8 cellular contexts compared by ENCODE assay signal in genomic region chr7:2399848-2400587, GRCh38. TPM values are rescaled to one million over a fixed set of nuclear protein-coding genes. Genes with fewer than 3 reads are reported as not detected.
DNase-seq lines count a peak whose midpoint lies in the region; ATAC-seq and TF ChIP-seq lines count a peak whose summit lies in the region.

No MANE protein-coding gene starts in this region.

- H3K27ac Mint-ChIP-seq in activated naive CD4-positive, alpha-beta T cell treated with anti-CD3 and anti-CD28 coated beads, Interleukin-2, amount 50 U/mL, for 24 hours = peak overlapping the region; percentile 70

- H3K27me3 Mint-ChIP-seq in activated naive CD4-positive, alpha-beta T cell treated with anti-CD3 and anti-CD28 coated beads, Interleukin-2, amount 50 U/mL, for 24 hours = no peaks in the 10 kb centered on the region

- intact Hi-C loops in ascending aorta (cut with DNase I) (loop anchor here (5.0 kb wide), 2 partner anchors 157 to 232 kb away; partner anchors contain the start of genes BRAT1, IQCE and TTYH3), sciatic nerve (cut with DNase I) (no loop called here)

- H3K9me3 ChIP-seq in ascending aorta = no peaks in the 10 kb centered on the region

- no peaks in the 10 kb centered on the region for H3K9me3 Mint-ChIP-seq in activated naive CD4-positive, alpha-beta T cell treated with anti-CD3 and anti-CD28 coated beads, Interleukin-2, amount 50 U/mL, for 24 hours

- H3K4me3 ChIP-seq in ascending aorta = no peak overlapping the region

- H3K27me3 ChIP-seq in ascending aorta = no peaks in the 10 kb centered on the region

- H3K36me3 ChIP-seq in ascending aorta = no peaks in the 10 kb centered on the region

- peak overlapping the region; percentile 79 to 82 for H3K27ac ChIP-seq in ascending aorta

- no peak for DNase-seq in activated naive CD4-positive, alpha-beta T cell treated with Interleukin-2 at 50 U/mL for 16 hours
- DNase-seq in NCI-H226 = peak; percentile 99
- DNase-seq in ascending aorta (ENCODE audit: low spot score in 2 of 2) = peak; percentile 30 to 91
- DNase-seq in hepatic stellate cell (ENCODE audit: low spot score) = peak; percentile 94
- peak; percentile 88 for DNase-seq in sciatic nerve (ENCODE audit: low spot score)
- no peak for DNase-seq in NCI-H748 (lab: John Stamatoyannopoulos, UW; ENCODE audit: unreplicated experiment)

- peaks cover 27% of the 10 kb centered on the region for H3K4me1 Mint-ChIP-seq in activated naive CD4-positive, alpha-beta T cell treated with anti-CD3 and anti-CD28 coated beads, Interleukin-2, amount 50 U/mL, for 24 hours

- H3K4me3 Mint-ChIP-seq in activated naive CD4-positive, alpha-beta T cell treated with anti-CD3 and anti-CD28 coated beads, Interleukin-2, amount 50 U/mL, for 24 hours = no peak overlapping the region

- no peaks in the 10 kb centered on the region for H3K36me3 Mint-ChIP-seq in activated naive CD4-positive, alpha-beta T cell treated with anti-CD3 and anti-CD28 coated beads, Interleukin-2, amount 50 U/mL, for 24 hours

- peaks cover 10 to 20% of the 10 kb centered on the region in 2 donors for H3K4me1 ChIP-seq in ascending aorta

- ATAC-seq in sciatic nerve (peak; percentile 29), GM19463 (IDR thresholded peaks at IDR 0.05; ENCODE audit: unreplicated experiment) (no peak)

- TF ChIP-seq CTCF in ascending aorta (IDR thresholded peaks at IDR 0.05) = no peak

RNA-seq across cellular contexts. Expression of gene CHST12, which starts 3.4 kb away (rescaled TPM):
- total RNA-seq in ascending aorta = 79.4 TPM
- total RNA-seq in sciatic nerve = 30.7 TPM

RNA-seq across cellular contexts. Expression of gene EIF3B, which starts 45.4 kb away (rescaled TPM):
- total RNA-seq in ascending aorta (84.9 TPM), sciatic nerve (93.6 TPM)

Comparison
In these comparisons a context has a peak if more than half of its experiments do, and no peak if none do; other contexts are left out.
1. DNase-seq: peak in NCI-H226 (single experiment), ascending aorta (2 of 2), hepatic stellate cell (single experiment) and sciatic nerve (single experiment); none in activated naive CD4-positive, alpha-beta T cell treated with Interleukin-2 at 50 U/mL for 16 hours (single experiment) and NCI-H748 (single experiment).